In the genomic region with DNA sequence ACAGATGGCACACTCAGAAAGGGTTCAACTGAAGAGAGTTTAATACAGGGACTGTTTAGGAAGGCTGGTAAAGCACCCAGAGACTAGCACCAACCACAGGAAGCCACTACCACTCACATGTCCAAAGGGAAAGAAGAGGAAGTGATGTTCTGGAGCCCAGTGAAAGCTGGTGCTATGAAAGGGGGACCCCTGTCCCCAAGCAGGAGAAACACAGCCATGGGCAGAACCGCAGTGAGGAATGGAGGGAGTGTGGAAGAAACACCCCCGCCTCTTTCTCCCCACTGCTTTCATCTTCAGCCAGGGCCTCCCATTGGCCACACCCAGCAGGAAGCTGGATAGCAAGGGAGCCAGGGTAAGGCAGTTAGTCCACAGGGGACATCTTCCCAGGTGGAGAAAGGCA, we compare ENCODE assay signal across 17 cellular contexts. TPM values are rescaled to one million over a fixed set of nuclear protein-coding genes. Genes with fewer than 3 reads are reported as not detected.
DNase-seq lines count a peak whose midpoint lies in the region; ATAC-seq, FAIRE-seq and TF ChIP-seq lines count a peak whose summit lies in the region.
"Had no signal": no experiment of that assay in that cellular context is flagged by ENCODE, and none has a peak within 500 bp of the region (broad histone marks: within the 10 kb centered on the region; RNA-seq: fewer than 3 reads in every experiment).

No MANE protein-coding gene starts in this region.

- H3K4me1 ChIP-seq in BLaER1: peaks cover 58% of the 10 kb centered on the region
- H3K4me1 ChIP-seq in OCI-LY7 (ENCODE audit: insufficient read depth, low read length, poor library complexity, severe bottlenecking): peaks cover 53% of the 10 kb centered on the region
- peaks cover 7 to 30% of the 10 kb centered on the region in 2 donors for H3K4me1 ChIP-seq in kidney (ENCODE audit: control insufficient read depth in 1 of 2, insufficient read depth in 1 of 2, low read depth in 1 of 2, low read length in 2 of 2)
- peaks cover 26% of the 10 kb centered on the region for H3K4me1 ChIP-seq in osteoblast (ENCODE audit: insufficient read depth, low read length)

- H3K79me2 ChIP-seq in OCI-LY7 (ENCODE audit: insufficient read depth, low read depth, low read length) (no peaks in the 10 kb centered on the region), osteoblast (ENCODE audit: insufficient read depth, low read length) (peaks cover 15% of the 10 kb centered on the region)

- peak; percentile 76 for DNase-seq in GDM1 (lab: John Stamatoyannopoulos, UW)
- peak; percentile 30 for DNase-seq in OCI-LY7 (ENCODE audit: low spot score)
- DNase-seq in kidney: peak; percentile 33
- DNase-seq in NCI-H2081 treated with DMSO at 0.1 percent for 48 hours (lab: John Stamatoyannopoulos, UW): no peak
- DNase-seq in mesothelial cell of epicardium (ENCODE audit: low spot score in 2 of 2, unreplicated experiment in 2 of 2): no peak
- no peak for DNase-seq in osteoblast (ENCODE audit: insufficient read length, low spot score, missing footprints)
- DNase-seq: activated gamma-delta T cell treated with Interleukin-2 at 50 U/mL for 16 hours, IMR-90, NCI-H1436 treated with DMSO at 0.1 percent for 48 hours, NCI-H510A treated with DMSO at 0.1 percent for 48 hours had no signal

- H3K4me3 ChIP-seq in BLaER1 (no peak overlapping the region), OCI-LY7 (ENCODE audit: low read depth, low read length, poor library complexity, severe bottlenecking) (no peak overlapping the region), kidney (ENCODE audit: low read length in 2 of 2) (no peak overlapping the region), osteoblast (ENCODE audit: insufficient read depth, low read length) (no peak overlapping the region)
- H3K4me3 ChIP-seq: breast epithelium had no signal

- no peaks in the 10 kb centered on the region for H3K9me2 ChIP-seq in OCI-LY7 (ENCODE audit: insufficient read depth, low read length)

- H3K27me3 ChIP-seq in BLaER1 (peaks cover 13% of the 10 kb centered on the region), osteoblast (ENCODE audit: insufficient read depth, low read length) (no peaks in the 10 kb centered on the region)
- H3K27me3 ChIP-seq: breast epithelium had no signal

- H3K9me3 ChIP-seq in BLaER1 (peaks cover 8% of the 10 kb centered on the region; the same call in 1 of the 2 replicates), OCI-LY7 (ENCODE audit: low read length) (no peaks in the 10 kb centered on the region), kidney (ENCODE audit: control insufficient read depth in 1 of 2, low read length in 2 of 2) (no peaks in the 10 kb centered on the region), osteoblast (ENCODE audit: low read depth, low read length) (no peaks in the 10 kb centered on the region)
- H3K9me3 ChIP-seq: breast epithelium had no signal

- H3K4me2 ChIP-seq in BLaER1 (peak overlapping the region; percentile 96), OCI-LY7 (ENCODE audit: low read length) (peak overlapping the region; percentile 94), osteoblast (ENCODE audit: insufficient read depth, low read length) (no peak overlapping the region)

- H3K4me1 Mint-ChIP-seq in mesothelial cell of epicardium: peaks cover 8% of the 10 kb centered on the region

- peak overlapping the region; percentile 46; the same call in 1 of the 2 replicates for H2AFZ ChIP-seq in OCI-LY7 (ENCODE audit: low read length)
- H2AFZ ChIP-seq in osteoblast (ENCODE audit: low read length): no peak overlapping the region

- intact Hi-C loops in OCI-LY7 (cut with micrococcal nuclease; ENCODE audit: unreplicated experiment) (no loop called here), kidney (cut with DNase I) (no loop called here)

- H3K36me3 Mint-ChIP-seq in mesothelial cell of epicardium: no peaks in the 10 kb centered on the region
- H3K36me3 Mint-ChIP-seq: type B pancreatic cell had no signal

- POLR2A ChIA-PET in OCI-LY7 (lab: Charles Lee): interaction anchor here (0.5 to 1.4 kb wide), 2 partner anchors 10 to 25 kb away, joined by 4 to 6 read pairs; no protein-coding TSS in a partner anchor

- no peak overlapping the region for H3K27ac Mint-ChIP-seq in mesothelial cell of epicardium
- H3K27ac Mint-ChIP-seq: progenitor cell of endocrine pancreas, type B pancreatic cell had no signal

- H3K27ac ChIP-seq in BLaER1 (no peak overlapping the region), OCI-LY7 (ENCODE audit: low read depth, low read length, poor library complexity, severe bottlenecking) (peak overlapping the region; percentile 79), kidney (ENCODE audit: low read depth in 2 of 2, low read length in 2 of 2) (no peak overlapping the region), osteoblast (ENCODE audit: low read depth, low read length) (no peak overlapping the region)
- H3K27ac ChIP-seq: breast epithelium had no signal

- no peak for FAIRE-seq in kidney (lab: Jason Lieb, UNC)
- FAIRE-seq: endometrium, GM18507 had no signal

- H3K9ac ChIP-seq in BLaER1 (no peak overlapping the region), kidney (ENCODE audit: low read length in 2 of 2) (no peak overlapping the region)

- no peak for ATAC-seq in HG03108 (IDR thresholded peaks at IDR 0.05; ENCODE audit: unreplicated experiment)

- H3K36me3 ChIP-seq in BLaER1: no peaks in the 10 kb centered on the region
- no peaks in the 10 kb centered on the region for H3K36me3 ChIP-seq in OCI-LY7 (ENCODE audit: insufficient read depth, low read length)
- no peaks in the 10 kb centered on the region for H3K36me3 ChIP-seq in kidney (ENCODE audit: control insufficient read depth in 1 of 2, insufficient read depth in 2 of 2, low read length in 2 of 2)
- no peaks in the 10 kb centered on the region for H3K36me3 ChIP-seq in osteoblast (ENCODE audit: insufficient read depth, low read length)
- H3K36me3 ChIP-seq: breast epithelium had no signal

- H3K27me3 Mint-ChIP-seq in mesothelial cell of epicardium (ENCODE audit: low read depth): no peaks in the 10 kb centered on the region

- H4K20me1 ChIP-seq in BLaER1 (0 out of 2 replicates have a peak, but pooled peaks cover 7% of the 10 kb centered on the region), OCI-LY7 (ENCODE audit: insufficient read depth, low read length) (no peaks in the 10 kb centered on the region), osteoblast (ENCODE audit: insufficient read depth, low read length) (no peaks in the 10 kb centered on the region)

- no TSS peak for BruUV-seq in OCI-LY7 (replicated peaks; lab: Mats Ljungman, UMichigan)

- peaks cover 3% of the 10 kb centered on the region for H3K9me3 Mint-ChIP-seq in mesothelial cell of epicardium

- CTCF ChIA-PET in OCI-LY7 (lab: Charles Lee; ENCODE audit: unreplicated experiment): interaction anchor here (0.6 kb wide), 1 partner anchor 31 kb away, joined by 3 read pairs; no protein-coding TSS in a partner anchor

- H3K4me3 Mint-ChIP-seq in mesothelial cell of epicardium: no peak overlapping the region
- H3K4me3 Mint-ChIP-seq: type B pancreatic cell had no signal

- TF ChIP-seq CTCF in OCI-LY7 (conservative IDR thresholded peaks at IDR 0.05; ENCODE audit: low read length) (peak; percentile 23; the same call in 1 of the 2 replicates), kidney (IDR thresholded peaks at IDR 0.05; ENCODE audit: borderline replicate concordance, extremely low read depth, insufficient read depth) (no peak), mesothelial cell of epicardium (IDR thresholded peaks at IDR 0.05; ENCODE audit: unreplicated experiment) (no peak), osteoblast (IDR thresholded peaks at IDR 0.05; ENCODE audit: extremely low read depth, low read depth, low read length) (no peak)

RNA-seq across cellular contexts. Expression of gene VSIR, which starts 3.2 kb away (rescaled TPM):
- total RNA-seq in OCI-LY7 (2014; rRNA removed; shearing (Covaris generic)): 2.1 and 2.2 TPM in 2 replicates
- total RNA-seq in OCI-LY7 (2022) (4.9 and 9.0 TPM in 2 replicates), kidney (66.6 TPM), mesothelial cell of epicardium (8.0 to 9.1 TPM (median 8.7 TPM) in 3 replicates), osteoblast (69.5 and 75.3 TPM in 2 replicates)
- polyA plus RNA-seq in kidney (ENCODE audit: insufficient read depth, low read depth, low replicate concordance): 32.1 TPM

RNA-seq across cellular contexts. Expression of gene C10orf105, which starts 57.0 kb away (rescaled TPM):
- total RNA-seq in OCI-LY7 (2014; rRNA removed; shearing (Covaris generic)): 0.09 TPM in 1 of 2 replicates, not detected in the other
- total RNA-seq in OCI-LY7 (2022) (0.09 and 0.15 TPM in 2 replicates), kidney (0.35 TPM), mesothelial cell of epicardium (0.11 to 0.25 TPM (median 0.18 TPM) in 3 replicates), osteoblast (under 0.01 TPM in 1 of 2 replicates, not detected in the other)
- polyA plus RNA-seq in kidney (ENCODE audit: insufficient read depth, low read depth, low replicate concordance): not detected
- total RNA-seq: progenitor cell of endocrine pancreas had no signal
- polyA plus RNA-seq: IMR-90 had no signal

Comparison
In these comparisons a context has a peak if more than half of its experiments do, and no peak if none do; other contexts are left out.
1. DNase-seq: peak in GDM1 (single experiment), OCI-LY7 (single experiment) and kidney (single experiment); none in NCI-H2081 treated with DMSO at 0.1 percent for 48 hours (single experiment), mesothelial cell of epicardium (0 of 2) and osteoblast (single experiment).